In genomic region chr22:39003165-39003638, GRCh38 we compare ENCODE assay signal across 8 cellular contexts. TPM values are rescaled to one million over a fixed set of nuclear protein-coding genes. Genes with fewer than 3 reads are reported as not detected.
DNase-seq lines count a peak whose midpoint lies in the region; ATAC-seq, FAIRE-seq and TF ChIP-seq lines count a peak whose summit lies in the region.

No MANE protein-coding gene starts in this region.

- H3K36me3 ChIP-seq in SK-N-MC (ENCODE audit: insufficient read depth, low read length) (no peaks in the 10 kb centered on the region), trophoblast cell (ENCODE audit: control insufficient read depth in 1 of 2, insufficient read depth in 2 of 2, low read length in 2 of 2) (no peaks in the 10 kb centered on the region), upper lobe of right lung (no peaks in the 10 kb centered on the region)

- ATAC-seq in upper lobe of right lung, result peak; percentile 99

- no peak overlapping the region for H2BK120ac ChIP-seq in trophoblast cell (ENCODE audit: insufficient read depth, low read length, poor library complexity)

- no peak overlapping the region for H2BK12ac ChIP-seq in trophoblast cell (ENCODE audit: low read length)

- peaks cover 2% of the 10 kb centered on the region for H3K27me3 Mint-ChIP-seq in IgD-negative memory B cell

- WGBS in trophoblast cell (ENCODE audit: extremely low coverage, insufficient coverage, insufficient read length), result no CpG with 5 or more reads among the region's 7 CpGs

- no peak overlapping the region for H2BK5ac ChIP-seq in trophoblast cell (ENCODE audit: low read depth, low read length, poor library complexity)

- H4K91ac ChIP-seq in trophoblast cell (ENCODE audit: low read depth, low read length), result no peak overlapping the region

- H3K27me3 ChIP-seq in trophoblast cell (ENCODE audit: insufficient read depth, low read length) (no peaks in the 10 kb centered on the region), upper lobe of right lung (no peaks in the 10 kb centered on the region)

- no peak overlapping the region for H2AK5ac ChIP-seq in trophoblast cell (ENCODE audit: low read length)

- CTCF ChIA-PET in AG04449 (lab: Yijun Ruan, JAX), result interaction anchor here (0.6 to 12.3 kb wide), 38 partner anchors 8 to 951 kb away, joined by 3 to 238 read pairs (median 4); partner anchors contain the start of genes APOBEC3C, CBX6 and NPTXR

- no peak overlapping the region for H3K4me3 ChIP-seq in AG04449 (ENCODE audit: low read depth, low read length)
- H3K4me3 ChIP-seq in SK-N-MC, result no peak overlapping the region
- H3K4me3 ChIP-seq in trophoblast cell (ENCODE audit: low read depth, low read length), result no peak overlapping the region
- H3K4me3 ChIP-seq in upper lobe of right lung, result no peak overlapping the region

- H3K79me2 ChIP-seq in trophoblast cell (ENCODE audit: control insufficient read depth, insufficient read depth, low read length, poor library complexity), result no peaks in the 10 kb centered on the region

- POLR2A ChIA-PET in AG04449 (lab: Yijun Ruan, JAX), result interaction anchor here (0.6 kb wide), 1 partner anchor 308 kb away, joined by 4 read pairs; no protein-coding TSS in a partner anchor

- peak; percentile 26 for DNase-seq in AG04449 (ENCODE audit: low read depth, low spot score)
- peak; percentile 72 for DNase-seq in GM18507 (ENCODE audit: extremely low spot score, insufficient read length, low read depth)
- DNase-seq in SK-N-MC (ENCODE audit: low read depth, low spot score), result peak; percentile 16
- peak; percentile 19 to 47 (median 22) for DNase-seq in activated naive CD4-positive, alpha-beta T cell (lab: John Stamatoyannopoulos, UW)
- DNase-seq in globus pallidus (ENCODE audit: low spot score), result peak; percentile 64
- DNase-seq in trophoblast cell, result peak; percentile 50 to 73
- peak; percentile 81 for DNase-seq in upper lobe of right lung

- no peak overlapping the region for H3K14ac ChIP-seq in trophoblast cell (ENCODE audit: low read length)

- H3K9me3 Mint-ChIP-seq in IgD-negative memory B cell, result peaks cover 0 to 2% (median under 1%) of the 10 kb centered on the region in 3 donors

- H4K8ac ChIP-seq in trophoblast cell (ENCODE audit: low read depth, low read length), result no peak overlapping the region

- no peak overlapping the region for H3K23ac ChIP-seq in trophoblast cell (ENCODE audit: low read length)

- H2AFZ ChIP-seq in trophoblast cell (ENCODE audit: insufficient read depth, low read length, poor library complexity), result no peak overlapping the region

- peaks cover 9 to 19% (median 11%) of the 10 kb centered on the region in 3 donors for H3K4me1 Mint-ChIP-seq in IgD-negative memory B cell

- no peak overlapping the region for H3K4ac ChIP-seq in trophoblast cell (ENCODE audit: low read depth, low read length)

- H3K9ac ChIP-seq in SK-N-MC (ENCODE audit: insufficient read length), result no peak overlapping the region
- no peak overlapping the region for H3K9ac ChIP-seq in trophoblast cell (ENCODE audit: low read length)

- no peak overlapping the region for H3K4me2 ChIP-seq in trophoblast cell (ENCODE audit: low read length)

- intact Hi-C loops in upper lobe of right lung (cut with DNase I), result loop anchor here (10.0 kb wide), 2 partner anchors 58 to 128 kb away; partner anchors contain the start of gene CBX6

- H3K4me1 ChIP-seq in trophoblast cell (ENCODE audit: control insufficient read depth in 1 of 2, insufficient read depth in 2 of 2, low read length in 2 of 2) (peaks cover 0 to 2% of the 10 kb centered on the region in 2 experiments), upper lobe of right lung (peaks cover 9% of the 10 kb centered on the region)

- peak overlapping the region; percentile 35 to 48 (median 39) for H3K27ac Mint-ChIP-seq in IgD-negative memory B cell

- H3K36me3 Mint-ChIP-seq in IgD-negative memory B cell, result no peaks in the 10 kb centered on the region

- no peaks in the 10 kb centered on the region for H3K79me1 ChIP-seq in trophoblast cell (ENCODE audit: low read length)

- peak; percentile 74 for TF ChIP-seq CTCF in AG04449 (IDR thresholded peaks at IDR 0.05; ENCODE audit: insufficient read depth, low read length, missing control alignments)
- peak; percentile 82 for TF ChIP-seq CTCF in upper lobe of right lung (IDR thresholded peaks at IDR 0.05)

- no peak overlapping the region for H4K12ac ChIP-seq in trophoblast cell (ENCODE audit: low read depth, low read length)

- no peak overlapping the region for H3K18ac ChIP-seq in trophoblast cell (ENCODE audit: low read length)

- FAIRE-seq in GM18507 (lab: Jason Lieb, UNC), result peak; percentile 96

- no peaks in the 10 kb centered on the region for H3K9me3 ChIP-seq in SK-N-MC (ENCODE audit: low read depth, low read length)
- H3K9me3 ChIP-seq in trophoblast cell (ENCODE audit: insufficient read depth, low read depth, low read length), result peaks cover 5% of the 10 kb centered on the region
- no peaks in the 10 kb centered on the region for H3K9me3 ChIP-seq in upper lobe of right lung

- peak overlapping the region in 1 of 4 donors; percentile 90 for H3K4me3 Mint-ChIP-seq in IgD-negative memory B cell

- no peak overlapping the region for H3K27ac ChIP-seq in SK-N-MC
- no peak overlapping the region for H3K27ac ChIP-seq in trophoblast cell (ENCODE audit: low read depth, low read length)
- no peak overlapping the region for H3K27ac ChIP-seq in upper lobe of right lung

RNA-seq across cellular contexts. Expression of gene APOBEC3C, which starts 10.9 kb away (rescaled TPM):
- polyA plus RNA-seq in IgD-negative memory B cell, result 268 TPM
- 34.2 and 34.6 TPM in 2 replicates for polyA plus RNA-seq in trophoblast cell (2013)
- total RNA-seq in upper lobe of right lung, result 25.3 TPM

RNA-seq across cellular contexts. Expression of gene APOBEC3D, which starts 17.7 kb away (rescaled TPM):
- 22.0 TPM for polyA plus RNA-seq in IgD-negative memory B cell
- 1.9 and 2.1 TPM in 2 replicates for polyA plus RNA-seq in trophoblast cell (2013)
- 3.3 TPM for total RNA-seq in upper lobe of right lung

RNA-seq across cellular contexts. Expression of gene APOBEC3B, which starts 21.1 kb away (rescaled TPM):
- 7.0 TPM for polyA plus RNA-seq in IgD-negative memory B cell
- polyA plus RNA-seq in trophoblast cell (2013), result 2.4 and 2.5 TPM in 2 replicates
- total RNA-seq in upper lobe of right lung, result 0.52 TPM

RNA-seq across cellular contexts. Expression of gene APOBEC3F, which starts 37.5 kb away (rescaled TPM):
- 33.0 TPM for polyA plus RNA-seq in IgD-negative memory B cell
- 4.4 and 4.6 TPM in 2 replicates for polyA plus RNA-seq in trophoblast cell (2013)
- 9.0 TPM for total RNA-seq in upper lobe of right lung

RNA-seq across cellular contexts. Expression of gene APOBEC3A, which starts 45.8 kb away (rescaled TPM):
- polyA plus RNA-seq in IgD-negative memory B cell, result not detected
- not detected in 2 replicates for polyA plus RNA-seq in trophoblast cell (2013)
- 9.0 TPM for total RNA-seq in upper lobe of right lung

Comparison
In these comparisons a context has a peak if more than half of its experiments do, and no peak if none do; other contexts are left out.
1. DNase-seq: peak in every context shown above with its lines; median percentile 81 in upper lobe of right lung; 72 in GM18507; 64 in globus pallidus; 62 in trophoblast cell; 26 in AG04449; 22 in activated naive CD4-positive, alpha-beta T cell; 16 in SK-N-MC.